9 cellular contexts compared by ENCODE assay signal in the genomic region with DNA sequence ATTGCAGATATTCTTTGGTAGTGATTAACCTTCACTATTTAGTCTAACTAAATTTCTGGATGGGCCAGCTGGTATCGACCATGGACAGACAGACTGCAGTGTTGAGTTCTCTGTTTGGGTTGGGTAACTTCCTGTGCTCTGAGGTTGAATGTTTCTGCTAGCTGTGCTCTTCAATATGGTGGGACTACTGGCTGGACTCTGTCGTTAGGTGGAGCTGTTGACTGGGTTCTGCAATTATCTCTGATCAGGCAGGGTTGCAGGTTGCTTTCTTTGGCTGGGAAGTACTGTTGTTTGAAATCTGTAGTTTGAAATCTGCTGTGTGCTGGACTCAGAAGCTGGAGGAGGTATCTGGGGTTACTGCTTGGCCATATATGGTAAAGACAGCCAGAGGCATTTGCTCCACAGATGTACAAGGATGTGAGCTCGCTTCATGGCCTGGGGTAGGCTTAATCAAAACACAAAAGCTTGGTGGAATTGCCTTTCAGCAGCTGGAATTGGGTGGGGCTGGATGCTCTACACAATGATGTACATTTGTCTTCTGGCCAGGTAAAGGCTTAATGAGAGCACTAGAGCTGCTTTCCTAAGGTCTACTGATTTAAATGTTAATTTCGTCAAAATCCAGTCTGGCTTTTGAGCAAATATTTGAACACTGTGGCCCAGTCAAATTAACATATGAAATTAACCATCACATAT.
"Had no signal": no experiment of that assay in that cellular context is flagged by ENCODE, and none has a peak within 500 bp of the region (broad histone marks: within the 10 kb centered on the region; RNA-seq: fewer than 3 reads in every experiment).

No MANE protein-coding gene starts in this region.

- H3K36me3 ChIP-seq: ovary had no signal

- H3K27ac ChIP-seq: ovary had no signal

- H3K4me3 ChIP-seq: lung, ovary had no signal

- DNase-seq: activated CD4-positive, alpha-beta T cell treated with anti-CD3 and anti-CD28 coated beads for 48 hours; activated CD8-positive, alpha-beta memory T cell treated with anti-CD3 and anti-CD28 coated beads, Interleukin-2, amount 50 U/mL, for 4 hours; activated CD8-positive, alpha-beta T cell treated with anti-CD3 and anti-CD28 coated beads, Interleukin-2, amount 10 ng/mL, durations not matched to agents 7 days and 5 days; activated gamma-delta T cell; activated T-cell treated with anti-CD3 and anti-CD28 coated beads, Interleukin-2, amount 50 U/mL, for 72 hours; caudate nucleus; islet precursor cell; ovary had no signal

- H3K27me3 ChIP-seq: ovary had no signal

- H3K9me3 ChIP-seq: ovary had no signal
